11 cellular contexts compared by ENCODE assay signal in the genomic region with DNA sequence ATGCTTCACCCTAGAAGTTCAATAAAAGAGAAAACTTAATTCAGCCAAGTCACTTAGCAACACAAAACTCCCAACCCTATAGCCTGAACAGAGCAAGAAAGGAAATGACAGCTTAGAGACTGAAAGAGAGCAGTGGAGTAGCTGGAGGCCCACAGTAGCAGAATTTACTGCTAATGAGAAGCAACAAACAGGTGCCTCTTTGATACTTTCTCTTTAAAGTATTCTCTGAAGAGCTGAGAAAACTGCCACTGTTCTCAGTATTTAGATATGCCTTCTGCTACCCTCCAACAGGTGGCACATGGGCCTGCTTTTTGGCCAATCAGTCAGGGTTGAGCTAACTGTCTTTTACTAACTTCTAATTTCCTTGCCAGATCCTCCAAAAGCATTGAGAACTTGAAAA.
DNase-seq lines count a peak whose midpoint lies in the region; ATAC-seq and TF ChIP-seq lines count a peak whose summit lies in the region.
"Had no signal": no experiment of that assay in that cellular context is flagged by ENCODE, and none has a peak within 500 bp of the region (broad histone marks: within the 10 kb centered on the region; RNA-seq: fewer than 3 reads in every experiment).

No MANE protein-coding gene starts in this region.

- H3K4me2 ChIP-seq in GM23338, result no peak overlapping the region

- no peak overlapping the region for H3K27ac Mint-ChIP-seq in activated naive CD4-positive, alpha-beta T cell treated with anti-CD3 and anti-CD28 coated beads for 36 hours
- H3K27ac Mint-ChIP-seq in GM23338, result no peak overlapping the region
- no peak overlapping the region for H3K27ac Mint-ChIP-seq in stimulated activated naive B cell treated with anti-CD40 and anti-IgM and Interleukin-4, amounts not matched to agents 10 μg/mL and 1 μg/mL and 100 μg/mL, for 72 hours

- H3K36me3 ChIP-seq in GM23338 (ENCODE audit: insufficient read depth), result no peaks in the 10 kb centered on the region

- no peaks in the 10 kb centered on the region for H3K9me3 Mint-ChIP-seq in activated naive CD4-positive, alpha-beta T cell treated with anti-CD3 and anti-CD28 coated beads for 36 hours
- no peaks in the 10 kb centered on the region for H3K9me3 Mint-ChIP-seq in GM23338
- no peaks in the 10 kb centered on the region for H3K9me3 Mint-ChIP-seq in stimulated activated naive B cell treated with anti-CD40 and anti-IgM and Interleukin-4, amounts not matched to agents 10 μg/mL and 1 μg/mL and 100 μg/mL, for 72 hours

- H2AFZ ChIP-seq in GM23338, result no peak overlapping the region

- intact Hi-C loops in activated naive CD4-positive, alpha-beta T cell treated with anti-CD3 and anti-CD28 coated beads for 36 hours (cut with micrococcal nuclease), result loop anchor here (1.0 to 5.0 kb wide), 5 partner anchors 23 to 1258 kb away; a partner anchor contains a TSS

- H3K9me2 ChIP-seq in GM23338 (ENCODE audit: insufficient read depth), result no peaks in the 10 kb centered on the region

- H3K27me3 ChIP-seq in GM23338 (ENCODE audit: insufficient read depth), result no peaks in the 10 kb centered on the region

- peak; percentile 25 to 28; a peak in 2 of 4 replicates for TF ChIP-seq CTCF in GM23338 (conservative IDR thresholded peaks at IDR 0.05; ENCODE audit: low read depth in 2 of 2)

- H3K4me1 ChIP-seq in GM23338 (ENCODE audit: insufficient read depth), result no peaks in the 10 kb centered on the region

- H3F3A ChIP-seq in GM23338 (replicated peaks; ENCODE audit: low read depth), result no peaks in the 10 kb centered on the region

- H3K4me3 ChIP-seq in GM23338, result no peak overlapping the region
- H3K4me3 ChIP-seq: lung had no signal

- H3K4me3 Mint-ChIP-seq in activated naive CD4-positive, alpha-beta T cell treated with anti-CD3 and anti-CD28 coated beads for 36 hours, result no peak overlapping the region
- no peak overlapping the region for H3K4me3 Mint-ChIP-seq in GM23338
- no peak overlapping the region for H3K4me3 Mint-ChIP-seq in stimulated activated naive B cell treated with anti-CD40 and anti-IgM and Interleukin-4, amounts not matched to agents 10 μg/mL and 1 μg/mL and 100 μg/mL, for 72 hours
- H3K4me3 Mint-ChIP-seq: brain had no signal

- H3K4me1 Mint-ChIP-seq in activated naive CD4-positive, alpha-beta T cell treated with anti-CD3 and anti-CD28 coated beads for 36 hours (ENCODE audit: low read depth), result peaks cover 54% of the 10 kb centered on the region
- H3K4me1 Mint-ChIP-seq in GM23338, result peaks cover 12% of the 10 kb centered on the region; the same call in 2 of the 3 replicates
- peaks cover 3 to 8% of the 10 kb centered on the region in 2 donors for H3K4me1 Mint-ChIP-seq in stimulated activated naive B cell treated with anti-CD40 and anti-IgM and Interleukin-4, amounts not matched to agents 10 μg/mL and 1 μg/mL and 100 μg/mL, for 72 hours

- H3K27ac ChIP-seq in GM23338 (ENCODE audit: low read depth), result no peak overlapping the region

- CTCF ChIA-PET in activated naive CD4-positive, alpha-beta T cell treated with anti-CD3 and anti-CD28 coated beads for 36 hours (lab: Charles Lee), result interaction anchor here (0.9 to 2.5 kb wide), 3 partner anchors 12 to 33 kb away, joined by 3 to 8 read pairs (median 8); no protein-coding TSS in a partner anchor

- ATAC-seq in GM23338 (no peak), SK-N-SH treated with all-trans-retinoic acid at 6 μM for 48 hours (no peak)
- peak; percentile 29 to 65 for ATAC-seq in stimulated activated naive B cell treated with anti-CD40 and anti-IgM and Interleukin-4, amounts not matched to agents 10 μg/mL and 1 μg/mL and 100 μg/mL, for 72 hours (replicated peaks)

- H3K27me3 Mint-ChIP-seq in activated naive CD4-positive, alpha-beta T cell treated with anti-CD3 and anti-CD28 coated beads for 36 hours (ENCODE audit: low read depth), result no peaks in the 10 kb centered on the region
- H3K27me3 Mint-ChIP-seq in GM23338 (ENCODE audit: insufficient read depth, low read depth, poor library complexity), result no peaks in the 10 kb centered on the region
- peaks cover 0 to 10% of the 10 kb centered on the region in 2 donors for H3K27me3 Mint-ChIP-seq in stimulated activated naive B cell treated with anti-CD40 and anti-IgM and Interleukin-4, amounts not matched to agents 10 μg/mL and 1 μg/mL and 100 μg/mL, for 72 hours
- H3K27me3 Mint-ChIP-seq: brain had no signal

- H3K36me3 Mint-ChIP-seq in activated naive CD4-positive, alpha-beta T cell treated with anti-CD3 and anti-CD28 coated beads for 36 hours (ENCODE audit: low read depth), result no peaks in the 10 kb centered on the region
- no peaks in the 10 kb centered on the region for H3K36me3 Mint-ChIP-seq in GM23338 (ENCODE audit: low read depth)
- no peaks in the 10 kb centered on the region for H3K36me3 Mint-ChIP-seq in stimulated activated naive B cell treated with anti-CD40 and anti-IgM and Interleukin-4, amounts not matched to agents 10 μg/mL and 1 μg/mL and 100 μg/mL, for 72 hours
- H3K36me3 Mint-ChIP-seq: brain had no signal

- H4K20me1 ChIP-seq in GM23338 (replicated peaks; ENCODE audit: insufficient read depth), result no peaks in the 10 kb centered on the region

- no peaks in the 10 kb centered on the region for H3K79me2 ChIP-seq in GM23338 (replicated peaks; ENCODE audit: insufficient read depth)

- DNase-seq in activated naive CD4-positive, alpha-beta T cell treated with anti-CD3 and anti-CD28 coated beads for 36 hours, result peak; percentile 37
- DNase-seq in activated naive CD4-positive, alpha-beta T cell treated with anti-CD3 and anti-CD28 coated beads, Interleukin-2, amount 50 U/mL, for 16 hours, result no peak
- DNase-seq in GM23338 (ENCODE audit: low spot score), result peak; percentile 7
- DNase-seq in NAMALWA (ENCODE audit: low spot score), result peak; percentile 4
- DNase-seq in stimulated activated naive B cell treated with anti-CD40 and anti-IgM and Interleukin-4, amounts not matched to agents 10 μg/mL and 1 μg/mL and 100 μg/mL, for 72 hours, result no peak
- no peak for DNase-seq in activated CD8-positive, alpha-beta memory T cell treated with anti-CD3 and anti-CD28 coated beads, Interleukin-2, amount 50 U/mL, for 48 hours
- DNase-seq in activated CD8-positive, alpha-beta memory T cell treated with anti-CD3 and anti-CD28 coated beads, Interleukin-2, amount 50 U/mL, for 4 hours, result no peak
- DNase-seq: NCI-H748 treated with DMSO at 0.1 percent for 48 hours had no signal

TF ChIP-seq in GM23338, 12 proteins besides CTCF, POLR2A, EP300 and RAD21 (continues in another document):
- TF ChIP-seq CREB1 (CRISPR knock-in tag; IDR thresholded peaks at IDR 0.05; ENCODE audit: low read depth), result no peak

TF ChIP-seq in SK-N-SH treated with all-trans-retinoic acid at 6 μM for 48 hours, 23 proteins besides CTCF, POLR2A, EP300 and RAD21 (continues in another document):
- TF ChIP-seq ZNF565 (CRISPR knock-in tag; conservative IDR thresholded peaks at IDR 0.05; ENCODE audit: low read depth), result no peak
- no peak for TF ChIP-seq BACH2 (CRISPR knock-in tag; IDR thresholded peaks at IDR 0.05; ENCODE audit: borderline replicate concordance)
- TF ChIP-seq CSDC2 (CRISPR knock-in tag; IDR thresholded peaks at IDR 0.05), result no peak
- no peak for TF ChIP-seq ZNF70 (CRISPR knock-in tag; IDR thresholded peaks at IDR 0.05)
- TF ChIP-seq ZNF8 (CRISPR knock-in tag; IDR thresholded peaks at IDR 0.05), result no peak
- TF ChIP-seq SNAI2 (CRISPR knock-in tag; IDR thresholded peaks at IDR 0.05), result no peak
- TF ChIP-seq GLIS3 (CRISPR knock-in tag; IDR thresholded peaks at IDR 0.05), result no peak
- TF ChIP-seq, protein P1, sequence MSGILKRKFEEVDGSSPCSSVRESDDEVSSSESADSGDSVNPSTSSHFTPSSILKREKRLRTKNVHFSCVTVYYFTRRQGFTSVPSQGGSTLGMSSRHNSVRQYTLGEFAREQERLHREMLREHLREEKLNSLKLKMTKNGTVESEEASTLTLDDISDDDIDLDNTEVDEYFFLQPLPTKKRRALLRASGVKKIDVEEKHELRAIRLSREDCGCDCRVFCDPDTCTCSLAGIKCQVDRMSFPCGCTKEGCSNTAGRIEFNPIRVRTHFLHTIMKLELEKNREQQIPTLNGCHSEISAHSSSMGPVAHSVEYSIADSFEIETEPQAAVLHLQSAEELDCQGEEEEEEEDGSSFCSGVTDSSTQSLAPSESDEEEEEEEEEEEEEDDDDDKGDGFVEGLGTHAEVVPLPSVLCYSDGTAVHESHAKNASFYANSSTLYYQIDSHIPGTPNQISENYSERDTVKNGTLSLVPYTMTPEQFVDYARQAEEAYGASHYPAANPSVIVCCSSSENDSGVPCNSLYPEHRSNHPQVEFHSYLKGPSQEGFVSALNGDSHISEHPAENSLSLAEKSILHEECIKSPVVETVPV (CRISPR knock-in tag; IDR thresholded peaks at IDR 0.05), result no peak
- TF ChIP-seq ZFP3 (CRISPR knock-in tag; IDR thresholded peaks at IDR 0.05), result no peak
- TF ChIP-seq TCF4 (CRISPR knock-in tag; IDR thresholded peaks at IDR 0.05; ENCODE audit: borderline replicate concordance), result no peak
- no peak for TF ChIP-seq PPARA (CRISPR knock-in tag; IDR thresholded peaks at IDR 0.05; ENCODE audit: borderline replicate concordance)
- TF ChIP-seq, protein P2, sequence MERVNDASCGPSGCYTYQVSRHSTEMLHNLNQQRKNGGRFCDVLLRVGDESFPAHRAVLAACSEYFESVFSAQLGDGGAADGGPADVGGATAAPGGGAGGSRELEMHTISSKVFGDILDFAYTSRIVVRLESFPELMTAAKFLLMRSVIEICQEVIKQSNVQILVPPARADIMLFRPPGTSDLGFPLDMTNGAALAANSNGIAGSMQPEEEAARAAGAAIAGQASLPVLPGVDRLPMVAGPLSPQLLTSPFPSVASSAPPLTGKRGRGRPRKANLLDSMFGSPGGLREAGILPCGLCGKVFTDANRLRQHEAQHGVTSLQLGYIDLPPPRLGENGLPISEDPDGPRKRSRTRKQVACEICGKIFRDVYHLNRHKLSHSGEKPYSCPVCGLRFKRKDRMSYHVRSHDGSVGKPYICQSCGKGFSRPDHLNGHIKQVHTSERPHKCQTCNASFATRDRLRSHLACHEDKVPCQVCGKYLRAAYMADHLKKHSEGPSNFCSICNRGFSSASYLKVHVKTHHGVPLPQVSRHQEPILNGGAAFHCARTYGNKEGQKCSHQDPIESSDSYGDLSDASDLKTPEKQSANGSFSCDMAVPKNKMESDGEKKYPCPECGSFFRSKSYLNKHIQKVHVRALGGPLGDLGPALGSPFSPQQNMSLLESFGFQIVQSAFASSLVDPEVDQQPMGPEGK (CRISPR knock-in tag; IDR thresholded peaks at IDR 0.05; ENCODE audit: borderline replicate concordance), result no peak
- TF ChIP-seq TOX (CRISPR knock-in tag; IDR thresholded peaks at IDR 0.05; ENCODE audit: borderline replicate concordance), result no peak
- TF ChIP-seq ARNTL (CRISPR knock-in tag; IDR thresholded peaks at IDR 0.05; ENCODE audit: borderline replicate concordance, low read depth), result no peak
- TF ChIP-seq OSR1 (CRISPR knock-in tag; IDR thresholded peaks at IDR 0.05), result no peak
- TF ChIP-seq ISL1 (CRISPR knock-in tag; IDR thresholded peaks at IDR 0.05), result no peak

Comparison
In these comparisons a context has a peak if more than half of its experiments do, and no peak if none do; other contexts are left out.
1. DNase-seq: peak in activated naive CD4-positive, alpha-beta T cell treated with anti-CD3 and anti-CD28 coated beads for 36 hours (single experiment), GM23338 (single experiment) and NAMALWA (single experiment); none in activated naive CD4-positive, alpha-beta T cell treated with anti-CD3 and anti-CD28 coated beads, Interleukin-2, amount 50 U/mL, for 16 hours (single experiment), stimulated activated naive B cell treated with anti-CD40 and anti-IgM and Interleukin-4, amounts not matched to agents 10 μg/mL and 1 μg/mL and 100 μg/mL, for 72 hours (single experiment), activated CD8-positive, alpha-beta memory T cell treated with anti-CD3 and anti-CD28 coated beads, Interleukin-2, amount 50 U/mL, for 48 hours (single experiment) and activated CD8-positive, alpha-beta memory T cell treated with anti-CD3 and anti-CD28 coated beads, Interleukin-2, amount 50 U/mL, for 4 hours (single experiment).
2. ATAC-seq: peak in stimulated activated naive B cell treated with anti-CD40 and anti-IgM and Interleukin-4, amounts not matched to agents 10 μg/mL and 1 μg/mL and 100 μg/mL, for 72 hours (2 of 2); none in GM23338 (single experiment) and SK-N-SH treated with all-trans-retinoic acid at 6 μM for 48 hours (single experiment).